ENCODE assay signal across 25 cellular contexts in the genomic region with DNA sequence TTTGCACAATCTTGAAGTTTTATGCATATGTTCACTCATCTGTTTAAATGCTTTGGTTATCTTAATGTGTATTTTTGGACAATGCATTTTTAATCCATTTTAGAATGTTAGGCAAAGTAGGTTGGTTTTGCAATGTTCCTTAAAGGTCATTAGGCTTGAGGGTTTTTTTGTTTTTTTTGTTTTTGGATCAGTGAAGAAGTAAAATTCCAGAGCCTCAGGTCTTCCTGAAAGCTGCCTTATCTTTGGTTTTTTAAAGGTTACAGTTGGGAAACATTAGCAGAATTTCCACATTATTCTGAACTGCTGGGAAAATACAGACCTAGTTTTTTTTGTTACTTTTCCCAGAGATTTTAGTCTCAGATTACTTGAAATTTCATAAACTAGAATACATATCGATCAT. TPM values are rescaled to one million over a fixed set of nuclear protein-coding genes. Genes with fewer than 3 reads are reported as not detected.
DNase-seq lines count a peak whose midpoint lies in the region; ATAC-seq, FAIRE-seq and TF ChIP-seq lines count a peak whose summit lies in the region.
"Had no signal": no experiment of that assay in that cellular context is flagged by ENCODE, and none has a peak within 500 bp of the region (broad histone marks: within the 10 kb centered on the region; RNA-seq: fewer than 3 reads in every experiment).

No MANE protein-coding gene starts in this region.

- peaks cover 4% of the 10 kb centered on the region for H3K36me3 Mint-ChIP-seq in CD8-positive, alpha-beta T cell
- H3K36me3 Mint-ChIP-seq in mesothelial cell of epicardium: peaks cover 2% of the 10 kb centered on the region

- no peak for TF ChIP-seq POLR2A in adrenal gland (IDR thresholded peaks at IDR 0.05)

- no peaks in the 10 kb centered on the region for H3K27me3 Mint-ChIP-seq in CD8-positive, alpha-beta T cell (ENCODE audit: low read depth)
- H3K27me3 Mint-ChIP-seq in mesothelial cell of epicardium (ENCODE audit: low read depth): no peaks in the 10 kb centered on the region

- peaks cover 41% of the 10 kb centered on the region for H3K4me1 Mint-ChIP-seq in CD8-positive, alpha-beta T cell (ENCODE audit: low read depth)
- H3K4me1 Mint-ChIP-seq in mesothelial cell of epicardium: peaks cover 9% of the 10 kb centered on the region

- H3K27ac ChIP-seq in CD8-positive, alpha-beta T cell (ENCODE audit: low read depth, low read length): no peak overlapping the region
- peak overlapping the region in 3 of 5 donors; percentile 17 to 26 (median 23) for H3K27ac ChIP-seq in adrenal gland
- H3K27ac ChIP-seq: foreskin keratinocyte, vagina, WERI-Rb-1 had no signal

- POLR2A ChIA-PET in CD8-positive, alpha-beta T cell (lab: Charles Lee): interaction anchor here (1.2 kb wide), 1 partner anchor 16 kb away, joined by 3 read pairs; no protein-coding TSS in a partner anchor

- peaks cover 49% of the 10 kb centered on the region for H3K4me1 ChIP-seq in CD8-positive, alpha-beta T cell (ENCODE audit: insufficient read depth, low read length)
- peaks cover 17 to 64% of the 10 kb centered on the region in 2 donors for H3K4me1 ChIP-seq in adrenal gland (replicated peaks in 1 of 2)
- H3K4me1 ChIP-seq: BE2C, foreskin keratinocyte had no signal

- CTCF ChIA-PET in CD8-positive, alpha-beta T cell (lab: Charles Lee): no interaction called here

- WGBS in adrenal gland, 4 donors: 63 to 76% (median 69%) methylated on average over 1 of the region's 1 CpG

- no peak for ATAC-seq in CD8-positive, alpha-beta T cell
- ATAC-seq in GM21737 (IDR thresholded peaks at IDR 0.05; ENCODE audit: unreplicated experiment) (no peak), GM18498 (IDR thresholded peaks at IDR 0.05; ENCODE audit: unreplicated experiment) (no peak)
- ATAC-seq: foreskin keratinocyte, HepG2 had no signal

- H3K9me3 ChIP-seq in CD8-positive, alpha-beta T cell (ENCODE audit: low read length): no peaks in the 10 kb centered on the region
- no peaks in the 10 kb centered on the region for H3K9me3 ChIP-seq in adrenal gland (replicated peaks in 1 of 3)
- H3K9me3 ChIP-seq: BE2C, MG63, vagina had no signal

- DNase-seq in CD8-positive, alpha-beta T cell: no peak
- DNase-seq in GM18507 (ENCODE audit: extremely low spot score, insufficient read length, low read depth): no peak
- DNase-seq in adrenal gland: no peak
- DNase-seq in mesothelial cell of epicardium (ENCODE audit: low spot score in 2 of 2, unreplicated experiment in 2 of 2): no peak
- DNase-seq in GM10266 (ENCODE audit: extremely low spot score): no peak
- DNase-seq: activated CD8-positive, alpha-beta memory T cell treated with anti-CD3 and anti-CD28 coated beads for 24 hours; activated effector memory CD4-positive, alpha-beta T cell treated with Interleukin-2 at 50 U/mL for 16 hours; anterior cingulate cortex; BE2C; effector memory CD4-positive, alpha-beta T cell; foreskin keratinocyte; hippocampal formation; mesendoderm; MG63; NCI-H1694; NCI-H345; posterior cingulate gyrus; stimulated activated CD4-positive, alpha-beta T cell treated with anti-CD3 and anti-CD28 coated beads, Interleukin-2, amount 100 ng/mL, for 48 hours; WERI-Rb-1 had no signal

- H3K27ac Mint-ChIP-seq in CD8-positive, alpha-beta T cell: no peak overlapping the region
- peak overlapping the region; percentile 26 for H3K27ac Mint-ChIP-seq in mesothelial cell of epicardium

- no peak for TF ChIP-seq CTCF in CD8-positive, alpha-beta T cell (IDR thresholded peaks at IDR 0.05)
- TF ChIP-seq CTCF in adrenal gland (IDR thresholded peaks at IDR 0.05) (no peak), mesothelial cell of epicardium (IDR thresholded peaks at IDR 0.05; ENCODE audit: unreplicated experiment) (no peak), GM10266 (IDR thresholded peaks at IDR 0.05; ENCODE audit: control insufficient read depth, insufficient read depth, low read depth, missing control alignments) (no peak)

- no peak overlapping the region for H3K4me3 ChIP-seq in CD8-positive, alpha-beta T cell (ENCODE audit: low read depth, low read length)
- H3K4me3 ChIP-seq in adrenal gland: no peak overlapping the region
- H3K4me3 ChIP-seq: MG63, vagina had no signal

- no peaks in the 10 kb centered on the region for H3K27me3 ChIP-seq in CD8-positive, alpha-beta T cell (ENCODE audit: insufficient read depth, low read length)
- no peaks in the 10 kb centered on the region for H3K27me3 ChIP-seq in adrenal gland
- H3K27me3 ChIP-seq: BE2C, foreskin keratinocyte, MG63, vagina had no signal

- no peaks in the 10 kb centered on the region for H3K9me3 Mint-ChIP-seq in CD8-positive, alpha-beta T cell
- no peaks in the 10 kb centered on the region for H3K9me3 Mint-ChIP-seq in mesothelial cell of epicardium
- H3K9me3 Mint-ChIP-seq: nephron had no signal

- peak; percentile 74 for FAIRE-seq in GM18507 (lab: Jason Lieb, UNC)
- FAIRE-seq: G401.6, HepG2 had no signal

- intact Hi-C loops in CD8-positive, alpha-beta T cell (cut with DNase I, micrococcal nuclease): loop anchor here (2.0 to 5.0 kb wide), 4 partner anchors 16 to 67 kb away; no protein-coding TSS in a partner anchor
- intact Hi-C loops in adrenal gland (cut with DNase I): no loop called here

- H3K36me3 ChIP-seq in CD8-positive, alpha-beta T cell (ENCODE audit: insufficient read depth, low read length): no peaks in the 10 kb centered on the region
- H3K36me3 ChIP-seq in adrenal gland (replicated peaks in 1 of 2): no peaks in the 10 kb centered on the region
- H3K36me3 ChIP-seq: BE2C, MG63, vagina, WERI-Rb-1 had no signal

- peak overlapping the region; percentile 20 for H3K4me3 Mint-ChIP-seq in CD8-positive, alpha-beta T cell
- H3K4me3 Mint-ChIP-seq in mesothelial cell of epicardium: no peak overlapping the region
- H3K4me3 Mint-ChIP-seq: nephron had no signal

RNA-seq across cellular contexts. Expression of a gene that starts 12.9 kb away (rescaled TPM):
- 10 to 100 TPM; 16.8 to 17.2 TPM for total RNA-seq in CD8-positive, alpha-beta T cell
- total RNA-seq in adrenal gland (100 to 1,000 TPM in 2 of 8 donors, 10 to 100 TPM in 6; 46.7 to 172 (median 54.8) TPM), mesothelial cell of epicardium (25.2 to 25.7 TPM (median 25.6 TPM) in 3 replicates)
- polyA plus RNA-seq in adrenal gland: 10 to 100 TPM; 11.4 to 57.4 (median 14.6) TPM
- total RNA-seq: HepG2 had no signal

Comparison
In these comparisons a context has a peak if more than half of its experiments do, and no peak if none do; other contexts are left out.
1. intact Hi-C loops: an anchor here in CD8-positive, alpha-beta T cell (2.0 to 5.0 kb wide); none called in adrenal gland.